2 cellular contexts compared by ENCODE assay signal in genomic region chr2:163717474-163717873, GRCh38.
A peak's percentile ranks its signal among the peaks of the same experiment; 100 is the strongest.
TF ChIP-seq lines count a peak whose summit lies in the region.

No MANE protein-coding gene starts in this region.

TF ChIP-seq in SK-N-SH treated with all-trans-retinoic acid at 6 μM for 48 hours, 23 proteins besides CTCF, POLR2A, EP300 and RAD21 (continued from another document):
- TF ChIP-seq CREB5 (CRISPR knock-in tag; IDR thresholded peaks at IDR 0.05; ENCODE audit: low read depth) (no peak), RARB (CRISPR knock-in tag; IDR thresholded peaks at IDR 0.05) (no peak), BACH2 (CRISPR knock-in tag; IDR thresholded peaks at IDR 0.05; ENCODE audit: borderline replicate concordance) (no peak), ZNF8 (CRISPR knock-in tag; IDR thresholded peaks at IDR 0.05) (no peak)
TF ChIP-seq in SK-N-SH treated with all-trans-retinoic acid at 6 μM for 48 hours: peak in this region for 0.

TF ChIP-seq in HepG2, 621 proteins besides CTCF, POLR2A, EP300 and RAD21 (continued from another document):
- TF ChIP-seq ARID3A (IDR thresholded peaks at IDR 0.05; ENCODE audit: low read depth, low read length), result peak; percentile 77
- no peak for TF ChIP-seq ZNF318 (CRISPR knock-in tag; IDR thresholded peaks at IDR 0.05)
- no peak for TF ChIP-seq SOX6 (IDR thresholded peaks at IDR 0.05)
- TF ChIP-seq SOX6 (CRISPR knock-in tag; IDR thresholded peaks at IDR 0.05), result peak; percentile 50; the same call in 1 of the 2 replicates
- TF ChIP-seq HMGXB3 (CRISPR knock-in tag; IDR thresholded peaks at IDR 0.05; ENCODE audit: borderline replicate concordance), result no peak
- TF ChIP-seq FOXA3 (CRISPR knock-in tag; IDR thresholded peaks at IDR 0.05), result peak; percentile 49; the same call in 1 of the 2 replicates
- TF ChIP-seq SOX13 (IDR thresholded peaks at IDR 0.05), result no peak
- TF ChIP-seq SOX13 (CRISPR knock-in tag; conservative IDR thresholded peaks at IDR 0.05 in 1 of 2, IDR thresholded peaks at IDR 0.05 in 1 of 2), result peak in 1 of 2 experiments; percentile 74; a peak in 2 of 4 replicates
- TF ChIP-seq SMYD3 (CRISPR knock-in tag; IDR thresholded peaks at IDR 0.05), result no peak
- no peak for TF ChIP-seq MBNL3 (CRISPR knock-in tag; conservative IDR thresholded peaks at IDR 0.05)
- TF ChIP-seq ZNF354B (CRISPR knock-in tag; IDR thresholded peaks at IDR 0.05), result no peak
- TF ChIP-seq GATAD2A (CRISPR knock-in tag; IDR thresholded peaks at IDR 0.05), result 0 out of 2 replicates have a peak, but pooled peaks have one; percentile 30
- peak; percentile 35; the same call in 1 of the 2 replicates for TF ChIP-seq SOX5 (CRISPR knock-in tag; IDR thresholded peaks at IDR 0.05; ENCODE audit: borderline replicate concordance)
- peak; percentile 72; the same call in 1 of the 2 replicates for TF ChIP-seq CEBPB (IDR thresholded peaks at IDR 0.05; ENCODE audit: borderline replicate concordance, low read depth, low read length)
- no peak for TF ChIP-seq ZNF329 (CRISPR knock-in tag; IDR thresholded peaks at IDR 0.05; ENCODE audit: low read depth)
- TF ChIP-seq FOXP1 (IDR thresholded peaks at IDR 0.05), result no peak
- 0 out of 2 replicates have a peak, but pooled peaks have one; percentile 17 for TF ChIP-seq FOXP1 (CRISPR knock-in tag; IDR thresholded peaks at IDR 0.05)
- no peak for TF ChIP-seq FOXA1 (IDR thresholded peaks at IDR 0.05)
- peak; percentile 39; the same call in 1 of the 2 replicates for TF ChIP-seq FOXA1 (CRISPR knock-in tag; IDR thresholded peaks at IDR 0.05)
- TF ChIP-seq ZNF607 (CRISPR knock-in tag; IDR thresholded peaks at IDR 0.05; ENCODE audit: borderline replicate concordance), result no peak
TF ChIP-seq in HepG2: peak in this region for 9.
